ENCODE assay signal across 18 cellular contexts in genomic region chr17:44796731-44797130, GRCh38. TPM values are rescaled to one million over a fixed set of nuclear protein-coding genes. Genes with fewer than 3 reads are reported as not detected.
DNase-seq lines count a peak whose midpoint lies in the region; ATAC-seq, FAIRE-seq and TF ChIP-seq lines count a peak whose summit lies in the region.
"Had no signal": no experiment of that assay in that cellular context is flagged by ENCODE, and none has a peak within 500 bp of the region (broad histone marks: within the 10 kb centered on the region; RNA-seq: fewer than 3 reads in every experiment).

No MANE protein-coding gene starts in this region.

- in situ Hi-C loops in ACHN (cut with HindIII; ENCODE audit: low pct_ligation_motif_present, low pct_unique_long_range_greater_than_20kb, low sequenced_read_pairs), result no loop called here

- no peak overlapping the region for H3K4me3 ChIP-seq in HCT116 (replicated peaks in 1 of 2; ENCODE audit: low read depth in 1 of 2, low read length in 2 of 2)
- no peak overlapping the region; the same call in 1 of the 2 replicates for H3K4me3 ChIP-seq in SJSA1
- H3K4me3 ChIP-seq in thoracic aorta, result peak overlapping the region; percentile 64
- H3K4me3 ChIP-seq: PC-9 had no signal

- no peaks in the 10 kb centered on the region for H3K4me1 Mint-ChIP-seq in natural killer cell treated with Interleukin-12 subunit alpha and Interleukin-12 subunit beta and Interleukin-15 and Interleukin-18, amount 100 ng/mL, for 72 hours (ENCODE audit: low read depth in 2 of 2)
- H3K4me1 Mint-ChIP-seq: CD8-positive, alpha-beta memory T cell had no signal

- FAIRE-seq in GM19239 (lab: Jason Lieb, UNC), result no peak

- H3K9me3 Mint-ChIP-seq in natural killer cell treated with Interleukin-12 subunit alpha and Interleukin-12 subunit beta and Interleukin-15 and Interleukin-18, amount 100 ng/mL, for 72 hours, result no peaks in the 10 kb centered on the region
- H3K9me3 Mint-ChIP-seq: CD8-positive, alpha-beta memory T cell had no signal

- no peak overlapping the region for H2AFZ ChIP-seq in HCT116 (ENCODE audit: low read depth, low read length, poor library complexity, severe bottlenecking)
- H2AFZ ChIP-seq: PC-9 had no signal

- H3K4me3 Mint-ChIP-seq in natural killer cell treated with Interleukin-12 subunit alpha and Interleukin-12 subunit beta and Interleukin-15 and Interleukin-18, amount 100 ng/mL, for 72 hours, result no peak overlapping the region
- H3K4me3 Mint-ChIP-seq: CD8-positive, alpha-beta memory T cell had no signal

- no TSS peak for BruUV-seq in HCT116 (replicated peaks; lab: Mats Ljungman, UMichigan)

- H3K36me3 Mint-ChIP-seq in natural killer cell treated with Interleukin-12 subunit alpha and Interleukin-12 subunit beta and Interleukin-15 and Interleukin-18, amount 100 ng/mL, for 72 hours, result no peaks in the 10 kb centered on the region
- H3K36me3 Mint-ChIP-seq: CD8-positive, alpha-beta memory T cell had no signal

- H3K27me3 Mint-ChIP-seq in natural killer cell treated with Interleukin-12 subunit alpha and Interleukin-12 subunit beta and Interleukin-15 and Interleukin-18, amount 100 ng/mL, for 72 hours, result peaks cover 0 to 5% of the 10 kb centered on the region in 2 donors

- CTCF ChIA-PET in HCT116 (lab: Charles Lee), result no interaction called here

- H4K20me1 ChIP-seq in HCT116 (ENCODE audit: insufficient read depth), result no peaks in the 10 kb centered on the region

- H3K9me2 ChIP-seq in HCT116 (ENCODE audit: insufficient read depth), result no peaks in the 10 kb centered on the region

- POLR2A ChIA-PET in HCT116 (lab: Charles Lee), result no interaction called here

- intact Hi-C loops in HCT116 (cut with micrococcal nuclease), result no loop called here

- H3K36me3 ChIP-seq in HCT116 (ENCODE audit: control insufficient read depth in 1 of 2, insufficient read depth in 2 of 2, low read length in 2 of 2), result peaks cover 2 to 23% of the 10 kb centered on the region in 2 experiments; a peak in 2 of 4 replicates
- H3K36me3 ChIP-seq in SJSA1, result peaks cover 60% of the 10 kb centered on the region
- H3K36me3 ChIP-seq in thoracic aorta, result no peaks in the 10 kb centered on the region

- no peak for TF ChIP-seq POLR2A in HCT116 (IDR thresholded peaks at IDR 0.05; ENCODE audit: borderline replicate concordance, extremely low read depth, insufficient read depth, insufficient read length)

- TF ChIP-seq RAD21 in HCT116 (IDR thresholded peaks at IDR 0.05; ENCODE audit: low read depth), result no peak

- RAD21 ChIA-PET in HCT116 (lab: Charles Lee; ENCODE audit: low non-redundant PET in 1 of 2, low total read pairs in 2 of 2, uncharacterized antibody in 2 of 2, unreplicated experiment in 2 of 2), result no interaction called here

- no peak overlapping the region for H3K9ac ChIP-seq in HCT116 (ENCODE audit: low read length)

- TF ChIP-seq CTCF in HCT116 (IDR thresholded peaks at IDR 0.05 in 2 of 3, conservative IDR thresholded peaks at IDR 0.05 in 1 of 3; ENCODE audit: borderline replicate concordance in 1 of 3, insufficient read depth in 1 of 3, low read depth in 2 of 3, low read length in 2 of 3) (no peak), thoracic aorta (IDR thresholded peaks at IDR 0.05) (no peak)

- H3K4me1 ChIP-seq in HCT116 (ENCODE audit: control insufficient read depth in 1 of 2, insufficient read depth in 2 of 2, low read length in 2 of 2) (peaks cover 15 to 57% of the 10 kb centered on the region in 2 experiments), SJSA1 (replicated peaks) (peaks cover 67% of the 10 kb centered on the region), thoracic aorta (ENCODE audit: control insufficient read depth in 1 of 2, low read depth in 2 of 2) (peaks cover 11 to 65% of the 10 kb centered on the region in 2 donors)

- no peak for DNase-seq in HCT116 (ENCODE audit: low read depth, low spot score)
- no peak for DNase-seq in SJSA1 (ENCODE audit: low read depth in 1 of 2, low spot score in 2 of 2)
- DNase-seq in mesenteric fat pad (ENCODE audit: low spot score), result peak; percentile 35
- DNase-seq in thoracic aorta (ENCODE audit: low spot score), result no peak
- no peak for DNase-seq in natural killer cell treated with Interleukin-12 subunit alpha and Interleukin-12 subunit beta and Interleukin-15 and Interleukin-18, amount 100 ng/mL, for 72 hours (ENCODE audit: low spot score)
- DNase-seq in GM19239 (ENCODE audit: insufficient read length, low spot score), result no peak
- DNase-seq in ACHN, result no peak
- DNase-seq: CD8-positive, alpha-beta memory T cell; GF-D8; KG1; NCI-H1092; NCI-H1694 treated with DMSO at 0.1 percent for 48 hours; PC-9; SHP77 had no signal

- no peak overlapping the region for H3K27ac Mint-ChIP-seq in natural killer cell treated with Interleukin-12 subunit alpha and Interleukin-12 subunit beta and Interleukin-15 and Interleukin-18, amount 100 ng/mL, for 72 hours
- H3K27ac Mint-ChIP-seq: CD8-positive, alpha-beta memory T cell had no signal

- H3K27ac ChIP-seq in HCT116 (ENCODE audit: low read depth, low read length) (0 out of 2 replicates have a peak overlapping the region, but pooled peaks have one; percentile 61), SJSA1 (0 out of 2 replicates have a peak overlapping the region, but pooled peaks have one; percentile 92), thoracic aorta (peak overlapping the region; percentile 81 to 88)
- H3K27ac ChIP-seq: PC-9 had no signal

- H3K4me2 ChIP-seq in HCT116 (ENCODE audit: low read length), result 0 out of 2 replicates have a peak overlapping the region, but pooled peaks have one; percentile 65
- H3K4me2 ChIP-seq: PC-9 had no signal

- no peaks in the 10 kb centered on the region for H3K27me3 ChIP-seq in HCT116 (ENCODE audit: insufficient read depth, low read length)
- no peaks in the 10 kb centered on the region for H3K27me3 ChIP-seq in SJSA1 (replicated peaks)
- no peaks in the 10 kb centered on the region for H3K27me3 ChIP-seq in thoracic aorta (replicated peaks; ENCODE audit: insufficient read depth)

- no peaks in the 10 kb centered on the region for H3K9me3 ChIP-seq in HCT116 (ENCODE audit: control insufficient read depth in 1 of 2, insufficient read depth in 1 of 2, low read depth in 1 of 2, low read length in 2 of 2)
- H3K9me3 ChIP-seq in SJSA1 (replicated peaks), result no peaks in the 10 kb centered on the region
- H3K9me3 ChIP-seq in thoracic aorta, result no peaks in the 10 kb centered on the region

- ATAC-seq in HCT116, result no peak
- no peak for ATAC-seq in thoracic aorta (ENCODE audit: insufficient number of reproducible peaks, low FRiP score, low read depth)
- no peak for ATAC-seq in natural killer cell treated with Interleukin-12 subunit alpha and Interleukin-12 subunit beta and Interleukin-15 and Interleukin-18, amount 100 ng/mL, for 72 hours

- H3K79me2 ChIP-seq in HCT116 (ENCODE audit: insufficient read depth, low read length), result peaks cover 31% of the 10 kb centered on the region

TF ChIP-seq in HCT116, 20 proteins besides CTCF, POLR2A, EP300 and RAD21:
- no peak for TF ChIP-seq ZNF274 (IDR thresholded peaks at IDR 0.05; ENCODE audit: low read depth, low read length)

RNA-seq across cellular contexts. Expression of gene GJC1, which starts 33.4 kb away (rescaled TPM):
- total RNA-seq in HCT116 (2021; ENCODE audit: unreplicated experiment), result 62.4 TPM
- polyA plus RNA-seq in HCT116 (2012), result 22.6 and 27.0 TPM in 2 replicates
- 36.4 and 53.4 TPM in 2 replicates for total RNA-seq in SJSA1 (2014; rRNA removed; shearing (Covaris generic))
- 17.1 TPM for total RNA-seq in mesenteric fat pad
- 10 to 100 TPM; 15.4 to 29.0 TPM for total RNA-seq in thoracic aorta
- total RNA-seq in natural killer cell treated with Interleukin-12 subunit alpha and Interleukin-12 subunit beta and Interleukin-15 and Interleukin-18, amount 100 ng/mL, for 72 hours, result 1 to 10 TPM; 1.4 to 2.5 TPM
- polyA plus RNA-seq: CD8-positive, alpha-beta memory T cell had no signal

RNA-seq across cellular contexts. Expression of gene ADAM11, which starts 37.9 kb away (rescaled TPM):
- total RNA-seq in HCT116 (2021; ENCODE audit: unreplicated experiment) (7.7 TPM), mesenteric fat pad (0.67 TPM), thoracic aorta (1 to 10 TPM in 1 of 2 donors, under 1 TPM in 1; 0.41 to 5.7 TPM)
- 3.5 and 4.0 TPM in 2 replicates for polyA plus RNA-seq in HCT116 (2012)
- 0.13 and 4.4 TPM in 2 replicates for total RNA-seq in SJSA1 (2014; rRNA removed; shearing (Covaris generic))
- under 1 TPM; 0.31 to 0.53 TPM for total RNA-seq in natural killer cell treated with Interleukin-12 subunit alpha and Interleukin-12 subunit beta and Interleukin-15 and Interleukin-18, amount 100 ng/mL, for 72 hours
- polyA plus RNA-seq: CD8-positive, alpha-beta memory T cell had no signal

RNA-seq across cellular contexts. Expression of gene HIGD1B, which starts 51.0 kb away (rescaled TPM):
- total RNA-seq in HCT116 (2021; ENCODE audit: unreplicated experiment) (not detected), mesenteric fat pad (1.3 TPM), thoracic aorta (1 to 10 TPM in 1 of 2 donors, not detected in 1; 1.6 TPM)
- polyA plus RNA-seq in HCT116 (2012), result 0.32 and 0.48 TPM in 2 replicates
- not detected in 2 replicates for total RNA-seq in SJSA1 (2014; rRNA removed; shearing (Covaris generic))
- total RNA-seq in natural killer cell treated with Interleukin-12 subunit alpha and Interleukin-12 subunit beta and Interleukin-15 and Interleukin-18, amount 100 ng/mL, for 72 hours, result not detected
- total RNA-seq: CD8-positive, alpha-beta memory T cell; H4; M059J; PC-9 had no signal
- polyA plus RNA-seq: AG04450, BJ had no signal
